ENCODE assay signal across 9 cellular contexts in genomic region chr16:27430923-27431484, GRCh38. TPM values are rescaled to one million over a fixed set of nuclear protein-coding genes. Genes with fewer than 3 reads are reported as not detected.
DNase-seq lines count a peak whose midpoint lies in the region; ATAC-seq, FAIRE-seq and TF ChIP-seq lines count a peak whose summit lies in the region.
"Had no signal": no experiment of that assay in that cellular context is flagged by ENCODE, and none has a peak within 500 bp of the region (broad histone marks: within the 10 kb centered on the region; RNA-seq: fewer than 3 reads in every experiment).

No MANE protein-coding gene starts in this region.

- peaks cover 24% of the 10 kb centered on the region for H3K4me1 ChIP-seq in CD8-positive, alpha-beta memory T cell (ENCODE audit: insufficient read depth, low read length)
- 0 out of 2 replicates have a peak, but pooled peaks cover 10% of the 10 kb centered on the region for H3K4me1 ChIP-seq in HepG2 (ENCODE audit: insufficient read depth, low read length)
- H3K4me1 ChIP-seq in neural progenitor cell = no peaks in the 10 kb centered on the region

- POLR2A ChIA-PET in CD8-positive, alpha-beta memory T cell (lab: Charles Lee) = no interaction called here
- POLR2A ChIA-PET in activated CD8-positive, alpha-beta T cell treated with anti-CD3 and anti-CD28 coated beads for 36 hours (lab: Charles Lee) = interaction anchor here (0.6 to 9.6 kb wide), 9 partner anchors 10 to 199 kb away, joined by 3 to 85 read pairs (median 5); no protein-coding TSS in a partner anchor
- POLR2A ChIA-PET in HepG2 (lab: Yijun Ruan, JAX) = no interaction called here

- no peak overlapping the region for H3K9ac ChIP-seq in HepG2 (ENCODE audit: insufficient read depth, low read depth, low read length)
- H3K9ac ChIP-seq in neural progenitor cell = no peak overlapping the region

- no peaks in the 10 kb centered on the region for H3K79me2 ChIP-seq in HepG2 (ENCODE audit: insufficient read depth, low read length)
- no peaks in the 10 kb centered on the region for H3K79me2 ChIP-seq in neural progenitor cell (ENCODE audit: low read depth)

- TF ChIP-seq EP300 in HepG2 (IDR thresholded peaks at IDR 0.05; ENCODE audit: low read depth in 2 of 2, low read length in 2 of 2) (no peak), HepG2 (CRISPR knock-in tag; IDR thresholded peaks at IDR 0.05; ENCODE audit: borderline replicate concordance) (no peak)

- intact Hi-C loops in activated CD8-positive, alpha-beta T cell treated with anti-CD3 and anti-CD28 coated beads for 36 hours (cut with micrococcal nuclease) = no loop called here
- intact Hi-C loops in HepG2 (cut with micrococcal nuclease; ENCODE audit: unreplicated experiment) = no loop called here

- TF ChIP-seq RAD21 in HepG2 (CRISPR knock-in tag; IDR thresholded peaks at IDR 0.05) = no peak

- peaks cover 39% of the 10 kb centered on the region for H3K36me3 ChIP-seq in CD8-positive, alpha-beta memory T cell (ENCODE audit: insufficient read depth, low read length)
- H3K36me3 ChIP-seq in HepG2 (replicated peaks in 1 of 2; ENCODE audit: control insufficient read depth in 1 of 2, insufficient read depth in 2 of 2, low read length in 2 of 2) (no peaks in the 10 kb centered on the region), neural progenitor cell (no peaks in the 10 kb centered on the region)

- no peak overlapping the region for H3K4me3 Mint-ChIP-seq in CD8-positive, alpha-beta memory T cell
- H3K4me3 Mint-ChIP-seq in activated CD8-positive, alpha-beta T cell treated with anti-CD3 and anti-CD28 coated beads for 36 hours = no peak overlapping the region
- H3K4me3 Mint-ChIP-seq in neural progenitor cell = no peak overlapping the region

- H2AFZ ChIP-seq in HepG2 (ENCODE audit: low read length) = no peak overlapping the region
- no peak overlapping the region for H2AFZ ChIP-seq in neural progenitor cell (replicated peaks)

- no peak overlapping the region for H3K4me3 ChIP-seq in CD8-positive, alpha-beta memory T cell (ENCODE audit: low read length)
- H3K4me3 ChIP-seq in HepG2 (replicated peaks in 1 of 3; ENCODE audit: insufficient read depth in 1 of 3, low read depth in 2 of 3, low read length in 3 of 3) (no peak overlapping the region), neural progenitor cell (no peak overlapping the region)

- BruUV-seq in HepG2 (replicated peaks; lab: Mats Ljungman, UMichigan) = no TSS peak

- DNase-seq in CD8-positive, alpha-beta memory T cell = peak in 1 of 5 donors; percentile 28
- DNase-seq in activated CD8-positive, alpha-beta T cell treated with anti-CD3 and anti-CD28 coated beads for 36 hours = peak; percentile 48
- DNase-seq in HepG2 (ENCODE audit: low spot score) (no peak), urothelium cell line (ENCODE audit: low spot score) (no peak), cerebellar cortex (ENCODE audit: low spot score) (no peak), neural progenitor cell (ENCODE audit: low spot score) (no peak), NCI-H345 (lab: John Stamatoyannopoulos, UW) (no peak)
- DNase-seq: DMS79 treated with DMSO at 0.1 percent for 48 hours had no signal

- peak overlapping the region in 5 of 8 donors; percentile 54 to 89 (median 70) for H3K27ac Mint-ChIP-seq in CD8-positive, alpha-beta memory T cell
- peak overlapping the region; percentile 81 for H3K27ac Mint-ChIP-seq in activated CD8-positive, alpha-beta T cell treated with anti-CD3 and anti-CD28 coated beads for 36 hours
- no peak overlapping the region for H3K27ac Mint-ChIP-seq in neural progenitor cell

- 61% methylated on average over 8 of the region's 10 CpGs for WGBS in HepG2 (ENCODE audit: low lambda C conversion rate)

- H3K27me3 ChIP-seq in CD8-positive, alpha-beta memory T cell (ENCODE audit: insufficient read depth, low read length, poor library complexity, severe bottlenecking) = no peaks in the 10 kb centered on the region
- H3K27me3 ChIP-seq in HepG2 (ENCODE audit: control insufficient read depth in 1 of 2, insufficient read depth in 2 of 2, low read length in 2 of 2) (peaks cover 0 to 10% of the 10 kb centered on the region in 2 experiments; a peak in 3 of 5 replicates), neural progenitor cell (no peaks in the 10 kb centered on the region)

- H3K27ac ChIP-seq in CD8-positive, alpha-beta memory T cell (ENCODE audit: low read depth, low read length) = no peak overlapping the region
- H3K27ac ChIP-seq in HepG2 (ENCODE audit: extremely low read length, insufficient read depth, low read length) (no peak overlapping the region), neural progenitor cell (no peak overlapping the region)

- H3K9me3 Mint-ChIP-seq in CD8-positive, alpha-beta memory T cell = peaks cover 0 to 1% (median 0%) of the 10 kb centered on the region in 5 donors
- H3K9me3 Mint-ChIP-seq in activated CD8-positive, alpha-beta T cell treated with anti-CD3 and anti-CD28 coated beads for 36 hours = no peaks in the 10 kb centered on the region
- H3K9me3 Mint-ChIP-seq in neural progenitor cell = no peaks in the 10 kb centered on the region

- no peak for TF ChIP-seq POLR2A in HepG2 (IDR thresholded peaks at IDR 0.05; ENCODE audit: insufficient read depth in 1 of 2, low read depth in 2 of 2, low read length in 2 of 2)

- peaks cover 28 to 54% (median 36%) of the 10 kb centered on the region in 3 donors for H3K4me1 Mint-ChIP-seq in CD8-positive, alpha-beta memory T cell
- H3K4me1 Mint-ChIP-seq in activated CD8-positive, alpha-beta T cell treated with anti-CD3 and anti-CD28 coated beads for 36 hours (ENCODE audit: low read depth) = peaks cover 54% of the 10 kb centered on the region
- peaks cover 3% of the 10 kb centered on the region for H3K4me1 Mint-ChIP-seq in neural progenitor cell

- TF ChIP-seq CTCF in activated CD8-positive, alpha-beta T cell treated with anti-CD3 and anti-CD28 coated beads for 36 hours (IDR thresholded peaks at IDR 0.05) = no peak
- TF ChIP-seq CTCF in HepG2 (CRISPR knock-in tag; IDR thresholded peaks at IDR 0.05) = no peak
- no peak for TF ChIP-seq CTCF in neural progenitor cell (IDR thresholded peaks at IDR 0.05)

- CTCF ChIA-PET in CD8-positive, alpha-beta memory T cell (lab: Charles Lee) = interaction anchor here (1.1 kb wide), 1 partner anchor 10 kb away, joined by 3 read pairs; no protein-coding TSS in a partner anchor
- CTCF ChIA-PET in activated CD8-positive, alpha-beta T cell treated with anti-CD3 and anti-CD28 coated beads for 36 hours (lab: Charles Lee) = interaction anchor here (1.2 kb wide), 1 partner anchor 18 kb away, joined by 3 read pairs; no protein-coding TSS in a partner anchor
- CTCF ChIA-PET in HepG2 (lab: Yijun Ruan, JAX; ENCODE audit: low intra/inter-chr PET ratio, low total read pairs) = no interaction called here

- in situ Hi-C loops in HepG2 (cut with HindIII; ENCODE audit: extremely low pct_ligation_motif_present, low pct_unique_long_range_greater_than_20kb) = no loop called here

- H3K4me2 ChIP-seq in HepG2 (ENCODE audit: low read depth, low read length) (no peak overlapping the region), neural progenitor cell (no peak overlapping the region)

- H3K27me3 Mint-ChIP-seq in CD8-positive, alpha-beta memory T cell = no peaks in the 10 kb centered on the region
- no peaks in the 10 kb centered on the region for H3K27me3 Mint-ChIP-seq in activated CD8-positive, alpha-beta T cell treated with anti-CD3 and anti-CD28 coated beads for 36 hours
- peaks cover 2% of the 10 kb centered on the region for H3K27me3 Mint-ChIP-seq in neural progenitor cell (ENCODE audit: insufficient read depth, low read depth)

- peak; percentile 36 for ATAC-seq in HG02610 (IDR thresholded peaks at IDR 0.05; ENCODE audit: unreplicated experiment)
- no peak for ATAC-seq in activated CD8-positive, alpha-beta T cell treated with anti-CD3 and anti-CD28 coated beads for 36 hours
- no peak for ATAC-seq in HepG2

- H4K20me1 ChIP-seq in HepG2 (ENCODE audit: insufficient read depth, low read length) = no peaks in the 10 kb centered on the region
- H4K20me1 ChIP-seq in neural progenitor cell (ENCODE audit: low read depth) = no peaks in the 10 kb centered on the region

- no peaks in the 10 kb centered on the region for H3K9me3 ChIP-seq in CD8-positive, alpha-beta memory T cell (ENCODE audit: low read length)
- H3K9me3 ChIP-seq in HepG2 (ENCODE audit: low read length) (no peaks in the 10 kb centered on the region), neural progenitor cell (ENCODE audit: low read depth) (no peaks in the 10 kb centered on the region)

- no peak for FAIRE-seq in HepG2 (lab: Jason Lieb, UNC)
- no peak for FAIRE-seq in urothelium cell line (lab: Jason Lieb, UNC)

- peaks cover under 1 to 77% (median 5%) of the 10 kb centered on the region in 3 donors for H3K36me3 Mint-ChIP-seq in CD8-positive, alpha-beta memory T cell
- H3K36me3 Mint-ChIP-seq in activated CD8-positive, alpha-beta T cell treated with anti-CD3 and anti-CD28 coated beads for 36 hours (ENCODE audit: low read depth) = peaks cover 87% of the 10 kb centered on the region
- no peaks in the 10 kb centered on the region for H3K36me3 Mint-ChIP-seq in neural progenitor cell

- no peaks in the 10 kb centered on the region for H3F3A ChIP-seq in neural progenitor cell (ENCODE audit: low read depth)

RNA-seq across cellular contexts. Expression of gene IL21R, which starts 29.0 kb away (rescaled TPM):
- 10 to 100 TPM; 80.5 to 84.5 TPM for total RNA-seq in CD8-positive, alpha-beta memory T cell
- polyA plus RNA-seq in CD8-positive, alpha-beta memory T cell = 53.7 TPM
- 10 to 100 TPM; 95.6 to 97.2 TPM for total RNA-seq in activated CD8-positive, alpha-beta T cell treated with anti-CD3 and anti-CD28 coated beads for 36 hours
- total RNA-seq in HepG2 (2016; rRNA removed; fragmentation: Illumina TruSeq; extraction: Trizol) = 0.17 and 0.64 TPM in 2 replicates
- not detected in 2 replicates for total RNA-seq in HepG2 (2016; cell fraction: cytosol; rRNA removed; fragmentation: Illumina TruSeq; extraction: Trizol; ENCODE audit: low read depth)
- 0.22 and 0.43 TPM in 2 replicates for total RNA-seq in HepG2 (2016; cell fraction: insoluble cytoplasmic fraction; rRNA removed; fragmentation: Illumina TruSeq; extraction: Trizol)
- 0.22 and 0.45 TPM in 2 replicates for total RNA-seq in HepG2 (2016; cell fraction: membrane; rRNA removed; fragmentation: Illumina TruSeq; extraction: Trizol)
- 0.28 and 0.40 TPM in 2 replicates for total RNA-seq in HepG2 (2016; cell fraction: nucleus; rRNA removed; fragmentation: Illumina TruSeq; extraction: Trizol)
- 0.49 and 1.6 TPM in 2 replicates for polyA plus RNA-seq in HepG2 (2011; rRNA removed)
- 0.62 and 1.4 TPM in 2 replicates for polyA plus RNA-seq in HepG2 (2011; cell fraction: cytosol; rRNA removed)
- polyA plus RNA-seq in HepG2 (2011; cell fraction: nucleus; rRNA removed) = 0.34 and 1.6 TPM in 2 replicates
- polyA plus RNA-seq in HepG2 (2012) = 1.1 and 2.8 TPM in 2 replicates
- 0.07 and 0.09 TPM in 2 replicates for polyA plus RNA-seq in HepG2 (2016; cell fraction: cytosol; fragmentation: Illumina TruSeq; extraction: Trizol; ENCODE audit: low read depth)
- 0.14 and 0.21 TPM in 2 replicates for polyA plus RNA-seq in HepG2 (2016; cell fraction: insoluble cytoplasmic fraction; fragmentation: Illumina TruSeq; extraction: Trizol; ENCODE audit: low read depth)
- polyA plus RNA-seq in HepG2 (2016; cell fraction: membrane; fragmentation: Illumina TruSeq; extraction: Trizol; ENCODE audit: low read depth) = 0.06 and 0.12 TPM in 2 replicates
- 0.35 and 0.56 TPM in 2 replicates for polyA plus RNA-seq in HepG2 (2016; cell fraction: nucleus; fragmentation: Illumina TruSeq; extraction: Trizol; ENCODE audit: insufficient read depth, low read depth)
- 0.56 and 3.1 TPM in 2 replicates for polyA minus RNA-seq in HepG2 (2011; rRNA and poly(A)+ RNA removed; ENCODE audit: low replicate concordance)
- polyA minus RNA-seq in HepG2 (2011; cell fraction: cytosol; rRNA and poly(A)+ RNA removed) = 0.88 and 1.1 TPM in 2 replicates
- polyA minus RNA-seq in HepG2 (2011; cell fraction: nucleus; rRNA and poly(A)+ RNA removed) = 0.26 and 0.87 TPM in 2 replicates
- 0.53 TPM in 1 of 2 replicates, not detected in the other for total RNA-seq in neural progenitor cell (ENCODE audit: low replicate concordance)

Comparison
In these comparisons a context has a peak if more than half of its experiments do, and no peak if none do; other contexts are left out.
1. RNA of gene IL21R, which starts 29.0 kb away (total RNA-seq): 95.6 to 97.2 TPM in activated CD8-positive, alpha-beta T cell treated with anti-CD3 and anti-CD28 coated beads for 36 hours and 80.5 to 84.5 TPM in CD8-positive, alpha-beta memory T cell; 0.17 to 0.64 TPM in HepG2 and 0.53 TPM in neural progenitor cell; every median in the first group is over 10 times any median in the second.